ENCODE assay signal across 2 cellular contexts in genomic region chr17:64938925-64939474, GRCh38.
TF ChIP-seq lines count a peak whose summit lies in the region.

No MANE protein-coding gene starts in this region.

TF ChIP-seq in K562, 482 proteins besides CTCF, POLR2A, EP300 and RAD21 (continued from another document and continues in another):
- no peak for TF ChIP-seq DNMT1 (IDR thresholded peaks at IDR 0.05)
- no peak; the same call in 1 of the 2 replicates for TF ChIP-seq EP400 (IDR thresholded peaks at IDR 0.05)
- no peak for TF ChIP-seq RBM25 (IDR thresholded peaks at IDR 0.05; ENCODE audit: low read depth, low read length, severe bottlenecking)
- no peak for TF ChIP-seq ZNF445 (CRISPR knock-in tag; IDR thresholded peaks at IDR 0.05; ENCODE audit: low read depth)
- TF ChIP-seq ZNF408 (CRISPR knock-in tag; IDR thresholded peaks at IDR 0.05; ENCODE audit: low read depth): no peak
- TF ChIP-seq ASH1L (IDR thresholded peaks at IDR 0.05; ENCODE audit: borderline replicate concordance, low read depth, partially characterized antibody): no peak
- no peak; the same call in 1 of the 2 replicates for TF ChIP-seq ARID1B (IDR thresholded peaks at IDR 0.05)
- TF ChIP-seq RAD51 (IDR thresholded peaks at IDR 0.05; ENCODE audit: borderline replicate concordance, low read depth): no peak
- no peak for TF ChIP-seq NFYB (IDR thresholded peaks at IDR 0.05; ENCODE audit: extremely low read depth, insufficient read length)
- no peak for TF ChIP-seq POLR3A (IDR thresholded peaks at IDR 0.05; ENCODE audit: borderline replicate concordance, extremely low read depth, insufficient read depth, insufficient read length)
- no peak for TF ChIP-seq ZNF584 (CRISPR knock-in tag; IDR thresholded peaks at IDR 0.05; ENCODE audit: low read depth)
- no peak for TF ChIP-seq KLF1 (tag; IDR thresholded peaks at IDR 0.05)
- TF ChIP-seq, protein P1, sequence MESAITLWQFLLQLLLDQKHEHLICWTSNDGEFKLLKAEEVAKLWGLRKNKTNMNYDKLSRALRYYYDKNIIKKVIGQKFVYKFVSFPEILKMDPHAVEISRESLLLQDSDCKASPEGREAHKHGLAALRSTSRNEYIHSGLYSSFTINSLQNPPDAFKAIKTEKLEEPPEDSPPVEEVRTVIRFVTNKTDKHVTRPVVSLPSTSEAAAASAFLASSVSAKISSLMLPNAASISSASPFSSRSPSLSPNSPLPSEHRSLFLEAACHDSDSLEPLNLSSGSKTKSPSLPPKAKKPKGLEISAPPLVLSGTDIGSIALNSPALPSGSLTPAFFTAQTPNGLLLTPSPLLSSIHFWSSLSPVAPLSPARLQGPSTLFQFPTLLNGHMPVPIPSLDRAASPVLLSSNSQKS (CRISPR knock-in tag; IDR thresholded peaks at IDR 0.05): no peak
- no peak for TF ChIP-seq ZNF140 (CRISPR knock-in tag; IDR thresholded peaks at IDR 0.05)
- no peak for TF ChIP-seq MIER1 (IDR thresholded peaks at IDR 0.05; ENCODE audit: low read depth)
- no peak for TF ChIP-seq FOXM1 (IDR thresholded peaks at IDR 0.05; ENCODE audit: low read depth)
- TF ChIP-seq FOXM1 (CRISPR knock-in tag; IDR thresholded peaks at IDR 0.05; ENCODE audit: low read depth): no peak
- no peak for TF ChIP-seq PTTG1 (tag; IDR thresholded peaks at IDR 0.05; ENCODE audit: low read depth)
- no peak for TF ChIP-seq C11orf30 (IDR thresholded peaks at IDR 0.05; ENCODE audit: low read depth)
- TF ChIP-seq ZNF79 (CRISPR knock-in tag; IDR thresholded peaks at IDR 0.05; ENCODE audit: low read depth): no peak
- TF ChIP-seq MXI1 (IDR thresholded peaks at IDR 0.05; ENCODE audit: low read depth, low read length): no peak
- TF ChIP-seq SUPT5H (IDR thresholded peaks at IDR 0.05): no peak
- no peak for TF ChIP-seq ZNF511 (CRISPR knock-in tag; IDR thresholded peaks at IDR 0.05)
- TF ChIP-seq BRD4 (IDR thresholded peaks at IDR 0.05): no peak
- TF ChIP-seq NFE2 (IDR thresholded peaks at IDR 0.05; ENCODE audit: low read depth): no peak
- TF ChIP-seq, protein P2, sequence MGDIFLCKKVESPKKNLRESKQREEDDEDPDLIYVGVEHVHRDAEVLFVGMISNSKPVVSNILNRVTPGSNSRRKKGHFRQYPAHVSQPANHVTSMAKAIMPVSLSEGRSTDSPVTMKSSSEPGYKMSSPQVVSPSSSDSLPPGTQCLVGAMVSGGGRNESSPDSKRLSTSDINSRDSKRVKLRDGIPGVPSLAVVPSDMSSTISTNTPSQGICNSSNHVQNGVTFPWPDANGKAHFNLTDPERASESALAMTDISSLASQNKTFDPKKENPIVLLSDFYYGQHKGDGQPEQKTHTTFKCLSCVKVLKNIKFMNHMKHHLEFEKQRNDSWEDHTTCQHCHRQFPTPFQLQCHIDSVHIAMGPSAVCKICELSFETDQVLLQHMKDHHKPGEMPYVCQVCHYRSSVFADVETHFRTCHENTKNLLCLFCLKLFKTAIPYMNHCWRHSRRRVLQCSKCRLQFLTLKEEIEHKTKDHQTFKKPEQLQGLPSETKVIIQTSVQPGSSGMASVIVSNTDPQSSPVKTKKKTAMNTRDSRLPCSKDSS (IDR thresholded peaks at IDR 0.05; ENCODE audit: low read depth, partially characterized antibody): no peak
- TF ChIP-seq HLTF (IDR thresholded peaks at IDR 0.05): no peak
- TF ChIP-seq GATA2 (CRISPR knock-in tag; IDR thresholded peaks at IDR 0.05): no peak
- TF ChIP-seq, protein P3, sequence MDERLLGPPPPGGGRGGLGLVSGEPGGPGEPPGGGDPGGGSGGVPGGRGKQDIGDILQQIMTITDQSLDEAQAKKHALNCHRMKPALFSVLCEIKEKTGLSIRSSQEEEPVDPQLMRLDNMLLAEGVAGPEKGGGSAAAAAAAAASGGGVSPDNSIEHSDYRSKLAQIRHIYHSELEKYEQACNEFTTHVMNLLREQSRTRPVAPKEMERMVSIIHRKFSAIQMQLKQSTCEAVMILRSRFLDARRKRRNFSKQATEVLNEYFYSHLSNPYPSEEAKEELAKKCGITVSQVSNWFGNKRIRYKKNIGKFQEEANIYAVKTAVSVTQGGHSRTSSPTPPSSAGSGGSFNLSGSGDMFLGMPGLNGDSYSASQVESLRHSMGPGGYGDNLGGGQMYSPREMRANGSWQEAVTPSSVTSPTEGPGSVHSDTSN (CRISPR knock-in tag; IDR thresholded peaks at IDR 0.05; ENCODE audit: low read depth): no peak
- TF ChIP-seq, protein P3 (tag; conservative IDR thresholded peaks at IDR 0.05; ENCODE audit: low read depth): no peak
- no peak for TF ChIP-seq MAFK (IDR thresholded peaks at IDR 0.05; ENCODE audit: low read length)
- TF ChIP-seq DACH1 (IDR thresholded peaks at IDR 0.05; ENCODE audit: partially characterized antibody): peak; percentile 11
- TF ChIP-seq HDAC3 (IDR thresholded peaks at IDR 0.05; ENCODE audit: borderline replicate concordance, partially characterized antibody): no peak
- TF ChIP-seq NR2C1 (IDR thresholded peaks at IDR 0.05): no peak
- TF ChIP-seq NR2C1 (tag; IDR thresholded peaks at IDR 0.05): no peak
- TF ChIP-seq ZNF143 (CRISPR knock-in tag; IDR thresholded peaks at IDR 0.05): no peak
- no peak for TF ChIP-seq ZNF707 (CRISPR knock-in tag; conservative IDR thresholded peaks at IDR 0.05)
- no peak for TF ChIP-seq HNRNPL (IDR thresholded peaks at IDR 0.05; ENCODE audit: low read depth, low read length)

TF ChIP-seq in HepG2, 621 proteins besides CTCF, POLR2A, EP300 and RAD21 (continued from another document):
- TF ChIP-seq AHDC1 (CRISPR knock-in tag; IDR thresholded peaks at IDR 0.05; ENCODE audit: borderline replicate concordance) (no peak), RELA (CRISPR knock-in tag; IDR thresholded peaks at IDR 0.05) (no peak), ZNF709 (CRISPR knock-in tag; IDR thresholded peaks at IDR 0.05) (no peak)
- TF ChIP-seq, protein P4, sequence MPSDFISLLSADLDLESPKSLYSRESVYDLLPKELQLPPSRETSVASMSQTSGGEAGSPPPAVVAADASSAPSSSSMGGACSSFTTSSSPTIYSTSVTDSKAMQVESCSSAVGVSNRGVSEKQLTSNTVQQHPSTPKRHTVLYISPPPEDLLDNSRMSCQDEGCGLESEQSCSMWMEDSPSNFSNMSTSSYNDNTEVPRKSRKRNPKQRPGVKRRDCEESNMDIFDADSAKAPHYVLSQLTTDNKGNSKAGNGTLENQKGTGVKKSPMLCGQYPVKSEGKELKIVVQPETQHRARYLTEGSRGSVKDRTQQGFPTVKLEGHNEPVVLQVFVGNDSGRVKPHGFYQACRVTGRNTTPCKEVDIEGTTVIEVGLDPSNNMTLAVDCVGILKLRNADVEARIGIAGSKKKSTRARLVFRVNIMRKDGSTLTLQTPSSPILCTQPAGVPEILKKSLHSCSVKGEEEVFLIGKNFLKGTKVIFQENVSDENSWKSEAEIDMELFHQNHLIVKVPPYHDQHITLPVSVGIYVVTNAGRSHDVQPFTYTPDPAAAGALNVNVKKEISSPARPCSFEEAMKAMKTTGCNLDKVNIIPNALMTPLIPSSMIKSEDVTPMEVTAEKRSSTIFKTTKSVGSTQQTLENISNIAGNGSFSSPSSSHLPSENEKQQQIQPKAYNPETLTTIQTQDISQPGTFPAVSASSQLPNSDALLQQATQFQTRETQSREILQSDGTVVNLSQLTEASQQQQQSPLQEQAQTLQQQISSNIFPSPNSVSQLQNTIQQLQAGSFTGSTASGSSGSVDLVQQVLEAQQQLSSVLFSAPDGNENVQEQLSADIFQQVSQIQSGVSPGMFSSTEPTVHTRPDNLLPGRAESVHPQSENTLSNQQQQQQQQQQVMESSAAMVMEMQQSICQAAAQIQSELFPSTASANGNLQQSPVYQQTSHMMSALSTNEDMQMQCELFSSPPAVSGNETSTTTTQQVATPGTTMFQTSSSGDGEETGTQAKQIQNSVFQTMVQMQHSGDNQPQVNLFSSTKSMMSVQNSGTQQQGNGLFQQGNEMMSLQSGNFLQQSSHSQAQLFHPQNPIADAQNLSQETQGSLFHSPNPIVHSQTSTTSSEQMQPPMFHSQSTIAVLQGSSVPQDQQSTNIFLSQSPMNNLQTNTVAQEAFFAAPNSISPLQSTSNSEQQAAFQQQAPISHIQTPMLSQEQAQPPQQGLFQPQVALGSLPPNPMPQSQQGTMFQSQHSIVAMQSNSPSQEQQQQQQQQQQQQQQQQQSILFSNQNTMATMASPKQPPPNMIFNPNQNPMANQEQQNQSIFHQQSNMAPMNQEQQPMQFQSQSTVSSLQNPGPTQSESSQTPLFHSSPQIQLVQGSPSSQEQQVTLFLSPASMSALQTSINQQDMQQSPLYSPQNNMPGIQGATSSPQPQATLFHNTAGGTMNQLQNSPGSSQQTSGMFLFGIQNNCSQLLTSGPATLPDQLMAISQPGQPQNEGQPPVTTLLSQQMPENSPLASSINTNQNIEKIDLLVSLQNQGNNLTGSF (CRISPR knock-in tag; IDR thresholded peaks at IDR 0.05): no peak
